Comparison of ENCODE assay signal across 9 cellular contexts in the genomic region with DNA sequence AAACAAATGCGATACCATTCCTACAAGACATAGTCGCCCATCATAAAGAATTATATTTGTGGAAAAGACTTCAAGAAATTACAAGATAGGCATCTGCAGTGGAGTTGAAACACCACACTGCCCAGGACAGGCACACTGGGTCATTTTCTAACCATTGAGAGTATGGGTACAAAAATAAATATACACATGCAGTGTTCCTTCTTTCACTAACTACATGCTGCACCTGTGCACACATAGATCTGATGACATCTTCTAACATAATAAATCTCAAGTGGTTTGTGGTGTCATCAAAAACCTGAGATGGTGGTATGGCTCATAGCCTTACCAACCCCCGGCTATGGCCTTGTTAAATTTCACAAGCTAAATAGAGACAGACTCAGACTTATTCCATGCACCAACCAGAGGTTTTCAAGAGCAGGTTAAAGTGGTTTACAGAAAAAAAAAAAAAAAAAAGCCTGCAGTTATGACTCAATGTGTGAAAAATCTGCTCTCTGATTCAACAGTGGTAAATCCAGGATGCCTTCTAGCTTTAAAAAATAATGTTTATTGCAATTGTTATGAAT. TPM values are rescaled to one million over a fixed set of nuclear protein-coding genes. Genes with fewer than 3 reads are reported as not detected.
DNase-seq lines count a peak whose midpoint lies in the region; ATAC-seq, FAIRE-seq and TF ChIP-seq lines count a peak whose summit lies in the region.
"Had no signal": no experiment of that assay in that cellular context is flagged by ENCODE, and none has a peak within 500 bp of the region (broad histone marks: within the 10 kb centered on the region; RNA-seq: fewer than 3 reads in every experiment).

No MANE protein-coding gene starts in this region.

- no peak for TF ChIP-seq POLR2A in heart left ventricle (IDR thresholded peaks at IDR 0.05)

- H3K4me3 Mint-ChIP-seq in activated CD8-positive, alpha-beta memory T cell treated with anti-CD3 and anti-CD28 coated beads, Interleukin-2, amount 10 ng/mL, durations not matched to agents 7 days and 5 days: no peak overlapping the region
- H3K4me3 Mint-ChIP-seq: activated naive CD8-positive, alpha-beta T cell had no signal

- ATAC-seq in GM19463 (IDR thresholded peaks at IDR 0.05; ENCODE audit: unreplicated experiment) (peak; percentile 52), heart left ventricle (no peak)
- ATAC-seq in activated CD8-positive, alpha-beta memory T cell treated with anti-CD3 and anti-CD28 coated beads, Interleukin-2, amount 10 ng/mL, durations not matched to agents 7 days and 5 days: no peak

- H3K4me3 ChIP-seq in AG10803 (ENCODE audit: low read length) (no peak overlapping the region), bronchial epithelial cell (ENCODE audit: low read depth, low read length) (no peak overlapping the region), heart left ventricle (no peak overlapping the region)

- intact Hi-C loops in heart left ventricle (cut with DNase I): no loop called here

- peaks cover 61% of the 10 kb centered on the region for H3K27me3 Mint-ChIP-seq in activated CD8-positive, alpha-beta memory T cell treated with anti-CD3 and anti-CD28 coated beads, Interleukin-2, amount 10 ng/mL, durations not matched to agents 7 days and 5 days

- CTCF ChIA-PET in activated CD8-positive, alpha-beta memory T cell treated with anti-CD3 and anti-CD28 coated beads, Interleukin-2, amount 10 ng/mL, durations not matched to agents 7 days and 5 days (lab: Charles Lee): no interaction called here

- no peaks in the 10 kb centered on the region for H3K36me3 ChIP-seq in bronchial epithelial cell (ENCODE audit: control insufficient read depth, insufficient read depth, low read length)
- H3K36me3 ChIP-seq in heart left ventricle: no peaks in the 10 kb centered on the region

- no peaks in the 10 kb centered on the region for H3K9me3 Mint-ChIP-seq in activated CD8-positive, alpha-beta memory T cell treated with anti-CD3 and anti-CD28 coated beads, Interleukin-2, amount 10 ng/mL, durations not matched to agents 7 days and 5 days (ENCODE audit: low read depth)

- H3K27me3 ChIP-seq in bronchial epithelial cell (ENCODE audit: control insufficient read depth, insufficient read depth, low read length) (no peaks in the 10 kb centered on the region), heart left ventricle (peaks cover 0 to 6% (median 0%) of the 10 kb centered on the region in 9 donors)

- FAIRE-seq in bronchial epithelial cell (lab: Jason Lieb, UNC): no peak

- H3K27ac ChIP-seq in heart left ventricle: peak overlapping the region in 2 of 12 donors; percentile 3 to 14

- H3K4me1 Mint-ChIP-seq in activated CD8-positive, alpha-beta memory T cell treated with anti-CD3 and anti-CD28 coated beads, Interleukin-2, amount 10 ng/mL, durations not matched to agents 7 days and 5 days: peaks cover 20% of the 10 kb centered on the region

- H3K9me3 ChIP-seq in heart left ventricle: no peaks in the 10 kb centered on the region

- TF ChIP-seq CTCF in AG10803 (conservative IDR thresholded peaks at IDR 0.05; ENCODE audit: low read length): no peak
- TF ChIP-seq CTCF in bronchial epithelial cell (IDR thresholded peaks at IDR 0.05; ENCODE audit: insufficient read depth, low read length, severe bottlenecking): no peak
- TF ChIP-seq CTCF in heart left ventricle (IDR thresholded peaks at IDR 0.05): no peak

- 84 to 90% (median 86%) methylated on average over 3 of the region's 3 CpGs for WGBS in heart left ventricle, 4 donors

- no peaks in the 10 kb centered on the region for H3K36me3 Mint-ChIP-seq in activated CD8-positive, alpha-beta memory T cell treated with anti-CD3 and anti-CD28 coated beads, Interleukin-2, amount 10 ng/mL, durations not matched to agents 7 days and 5 days
- H3K36me3 Mint-ChIP-seq: activated naive CD8-positive, alpha-beta T cell had no signal

- no peak overlapping the region for H3K27ac Mint-ChIP-seq in activated CD8-positive, alpha-beta memory T cell treated with anti-CD3 and anti-CD28 coated beads, Interleukin-2, amount 10 ng/mL, durations not matched to agents 7 days and 5 days
- H3K27ac Mint-ChIP-seq: activated naive CD8-positive, alpha-beta T cell had no signal

- peak; percentile 47 for DNase-seq in AG10803 (ENCODE audit: low read depth)
- peak; percentile 97 for DNase-seq in NCI-H2081 treated with DMSO at 0.1 percent for 48 hours (lab: John Stamatoyannopoulos, UW)
- peak; percentile 79 for DNase-seq in bronchial epithelial cell (ENCODE audit: low read depth)
- no peak for DNase-seq in effector CD4-positive, alpha-beta T cell
- no peak for DNase-seq in heart left ventricle
- no peak for DNase-seq in activated CD8-positive, alpha-beta memory T cell treated with anti-CD3 and anti-CD28 coated beads, Interleukin-2, amount 10 ng/mL, durations not matched to agents 7 days and 5 days
- DNase-seq in AG08395 (ENCODE audit: low spot score): no peak

- peaks cover 0 to 44% (median 13%) of the 10 kb centered on the region in 12 donors for H3K4me1 ChIP-seq in heart left ventricle

RNA-seq across cellular contexts. Expression of a gene that starts 12.4 kb away (rescaled TPM):
- total RNA-seq in bronchial epithelial cell: 11.6 and 11.9 TPM in 2 replicates
- 100 to 1,000 TPM in 5 of 9 donors, 10 to 100 TPM in 4; 80.9 to 148 (median 116) TPM for total RNA-seq in heart left ventricle
- polyA plus RNA-seq in heart left ventricle: 10 to 100 TPM; 24.5 to 36.3 TPM
- not detected for total RNA-seq in activated CD8-positive, alpha-beta memory T cell treated with anti-CD3 and anti-CD28 coated beads, Interleukin-2, amount 10 ng/mL, durations not matched to agents 7 days and 5 days

Comparison
In these comparisons a context has a peak if more than half of its experiments do, and no peak if none do; other contexts are left out.
1. DNase-seq: peak in AG10803 (single experiment), NCI-H2081 treated with DMSO at 0.1 percent for 48 hours (single experiment) and bronchial epithelial cell (single experiment); none in effector CD4-positive, alpha-beta T cell (single experiment), heart left ventricle (0 of 5), activated CD8-positive, alpha-beta memory T cell treated with anti-CD3 and anti-CD28 coated beads, Interleukin-2, amount 10 ng/mL, durations not matched to agents 7 days and 5 days (single experiment) and AG08395 (single experiment).
2. RNA of a gene that starts 12.4 kb away (total RNA-seq): 80.9 to 148 TPM in heart left ventricle and 11.6 to 11.9 TPM in bronchial epithelial cell; not detected in activated CD8-positive, alpha-beta memory T cell treated with anti-CD3 and anti-CD28 coated beads, Interleukin-2, amount 10 ng/mL, durations not matched to agents 7 days and 5 days; every median in the first group is over 10 times any median in the second.